In genomic region chr11:59680287-59681154, GRCh38 we compare ENCODE assay signal across 8 cellular contexts. TPM values are rescaled to one million over a fixed set of nuclear protein-coding genes. Genes with fewer than 3 reads are reported as not detected.
A peak's percentile ranks its signal among the peaks of the same experiment; 100 is the strongest.
DNase-seq lines count a peak whose midpoint lies in the region; ATAC-seq and TF ChIP-seq lines count a peak whose summit lies in the region.

No MANE protein-coding gene starts in this region.

- intact Hi-C loops in Caco-2 (cut with micrococcal nuclease; ENCODE audit: unreplicated experiment) (loop anchor here (1.0 to 5.0 kb wide), 11 partner anchors 11 to 510 kb away; partner anchors contain the start of genes OSBP and PATL1), esophagus muscularis mucosa (cut with DNase I) (no loop called here), transverse colon (cut with DNase I; ENCODE audit: low total_unique reads) (loop anchor here (1.0 to 10.0 kb wide), 2 partner anchors 143 to 506 kb away; partner anchors contain the start of gene DTX4)

- in situ Hi-C loops in transverse colon (cut with MboI; ENCODE audit: low pct_ligation_motif_present in 1 of 4, low pct_unique_long_range_greater_than_20kb in 1 of 4, low sequenced_read_pairs in 3 of 4) = no loop called here

- H3K4me3 ChIP-seq in Caco-2 (ENCODE audit: low read depth, low read length) = no peak overlapping the region
- no peak overlapping the region for H3K4me3 ChIP-seq in esophagus muscularis mucosa
- no peak overlapping the region for H3K4me3 ChIP-seq in transverse colon

- H3K36me3 Mint-ChIP-seq in Caco-2 (ENCODE audit: insufficient read depth, unreplicated experiment) = no peaks in the 10 kb centered on the region
- no peaks in the 10 kb centered on the region for H3K36me3 Mint-ChIP-seq in neural crest cell (ENCODE audit: low read depth)

- TF ChIP-seq EP300 in esophagus muscularis mucosa (IDR thresholded peaks at IDR 0.05) = no peak
- TF ChIP-seq EP300 in transverse colon (IDR thresholded peaks at IDR 0.05; ENCODE audit: low read depth) = no peak

- H3K27me3 ChIP-seq in Caco-2 (replicated peaks; ENCODE audit: control insufficient read depth, insufficient read depth, low read length) (no peaks in the 10 kb centered on the region), esophagus muscularis mucosa (no peaks in the 10 kb centered on the region), transverse colon (no peaks in the 10 kb centered on the region)

- H3K9me3 ChIP-seq in Caco-2 (0 out of 2 replicates have a peak, but pooled peaks cover 5% of the 10 kb centered on the region), esophagus muscularis mucosa (peaks cover 0 to 7% (median 0%) of the 10 kb centered on the region in 4 donors), transverse colon (no peaks in the 10 kb centered on the region)

- CTCF ChIA-PET in Caco-2 (lab: Charles Lee) = interaction anchor here (0.5 to 1.8 kb wide), 7 partner anchors 11 to 143 kb away, joined by 3 to 28 read pairs (median 3); partner anchors contain the start of gene PATL1

- POLR2A ChIA-PET in Caco-2 (lab: Charles Lee) = interaction anchor here (1.0 kb wide), 1 partner anchor 11 kb away, joined by 12 read pairs; the partner anchor contains the start of gene PATL1

- peak; percentile 88 to 90 for DNase-seq in Caco-2
- peak; percentile 46 to 53 for DNase-seq in NOMO-1 (lab: John Stamatoyannopoulos, UW; ENCODE audit: unreplicated experiment in 2 of 2)
- DNase-seq in activated CD8-positive, alpha-beta memory T cell treated with anti-CD3 and anti-CD28 coated beads, Interleukin-2, amount 50 U/mL, for 24 hours (ENCODE audit: extremely low read depth) = peak; percentile 17
- DNase-seq in esophagus muscularis mucosa (ENCODE audit: extremely low spot score) = no peak
- peak; percentile 53 for DNase-seq in neural crest cell (ENCODE audit: low read depth, low spot score)
- peak; percentile 75 for DNase-seq in transverse colon

- no peak overlapping the region for H3K27ac ChIP-seq in esophagus muscularis mucosa (replicated peaks in 1 of 4)
- H3K27ac ChIP-seq in transverse colon = peak overlapping the region; percentile 50 to 68 (median 57)

- TF ChIP-seq CTCF in Caco-2 (IDR thresholded peaks at IDR 0.05; ENCODE audit: insufficient read depth in 1 of 2, low read depth in 1 of 2, low read length in 1 of 2, severe bottlenecking in 1 of 2, unreplicated experiment in 1 of 2) (peak; percentile 86 to 88), esophagus muscularis mucosa (IDR thresholded peaks at IDR 0.05) (peak; percentile 55 to 75 (median 64)), neural crest cell (conservative IDR thresholded peaks at IDR 0.05) (peak; percentile 79), transverse colon (IDR thresholded peaks at IDR 0.05) (peak; percentile 63 to 74 (median 73))

- peak; percentile 81 for ATAC-seq in GM19397 (IDR thresholded peaks at IDR 0.05; ENCODE audit: unreplicated experiment)
- ATAC-seq in HG03469 (IDR thresholded peaks at IDR 0.05; ENCODE audit: unreplicated experiment) = peak; percentile 93

- H3K27ac Mint-ChIP-seq in Caco-2 (ENCODE audit: unreplicated experiment) = peak overlapping the region; percentile 7
- H3K27ac Mint-ChIP-seq in neural crest cell (ENCODE audit: unreplicated experiment) = no peak overlapping the region

- peaks cover 10% of the 10 kb centered on the region for H3K9me3 Mint-ChIP-seq in Caco-2 (ENCODE audit: unreplicated experiment)
- H3K9me3 Mint-ChIP-seq in neural crest cell = no peaks in the 10 kb centered on the region

- H3K4me3 Mint-ChIP-seq in Caco-2 (ENCODE audit: unreplicated experiment) (peak overlapping the region; percentile 51), neural crest cell (no peak overlapping the region)

- peaks cover 29% of the 10 kb centered on the region for H3K4me1 Mint-ChIP-seq in Caco-2 (ENCODE audit: low read depth, unreplicated experiment)
- no peaks in the 10 kb centered on the region for H3K4me1 Mint-ChIP-seq in neural crest cell

- H3K27me3 Mint-ChIP-seq in Caco-2 (ENCODE audit: insufficient read depth, unreplicated experiment) (no peaks in the 10 kb centered on the region), neural crest cell (ENCODE audit: low read depth) (peaks cover 9% of the 10 kb centered on the region)

- H3K36me3 ChIP-seq in Caco-2 (ENCODE audit: control insufficient read depth, insufficient read depth, low read length) (no peaks in the 10 kb centered on the region), esophagus muscularis mucosa (no peaks in the 10 kb centered on the region), transverse colon (no peaks in the 10 kb centered on the region)

- BruUV-seq in Caco-2 (replicated peaks; lab: Mats Ljungman, UMichigan) = TSS peak; percentile 72

- WGBS in esophagus muscularis mucosa = 58% methylated on average over 1 of the region's 1 CpG
- 25% methylated on average over 1 of the region's 1 CpG; no CpG with 5 or more reads in 1 of the 2 donors for WGBS in transverse colon (ENCODE audit: low coverage in 1 of 2), 2 donors

- TF ChIP-seq POLR2A in esophagus muscularis mucosa (IDR thresholded peaks at IDR 0.05; ENCODE audit: low read depth) (no peak), transverse colon (IDR thresholded peaks at IDR 0.05) (no peak)

- peaks cover 34% of the 10 kb centered on the region for H3K4me1 ChIP-seq in Caco-2
- H3K4me1 ChIP-seq in esophagus muscularis mucosa = no peaks in the 10 kb centered on the region
- peaks cover 0 to 25% (median 8%) of the 10 kb centered on the region in 4 donors for H3K4me1 ChIP-seq in transverse colon

RNA-seq across cellular contexts. Expression of gene PATL1, which starts 11.7 kb away (rescaled TPM):
- total RNA-seq in Caco-2 (2022) = 57.8 and 61.4 TPM in 2 replicates
- 10 to 100 TPM; 12.5 to 18.5 (median 16.1) TPM for total RNA-seq in esophagus muscularis mucosa
- 35.4 and 36.6 TPM in 2 replicates for total RNA-seq in neural crest cell
- total RNA-seq in transverse colon = 10 to 100 TPM; 13.5 to 93.9 (median 20.9) TPM

RNA-seq across cellular contexts. Expression of gene OR10V1, which starts 33.1 kb away (rescaled TPM):
- not detected in 2 replicates for total RNA-seq in Caco-2 (2022)
- total RNA-seq in esophagus muscularis mucosa = not detected
- total RNA-seq in neural crest cell = not detected in 2 replicates
- total RNA-seq in transverse colon = not detected

Comparison
In these comparisons a context has a peak if more than half of its experiments do, and no peak if none do; other contexts are left out.
1. H3K27ac ChIP-seq: peak in transverse colon (4 of 4); none in esophagus muscularis mucosa (0 of 4).
2. Peak in every context shown above with its lines, with median percentiles within 50 percentile points of each other: CTCF ChIP-seq.